In the genomic region with DNA sequence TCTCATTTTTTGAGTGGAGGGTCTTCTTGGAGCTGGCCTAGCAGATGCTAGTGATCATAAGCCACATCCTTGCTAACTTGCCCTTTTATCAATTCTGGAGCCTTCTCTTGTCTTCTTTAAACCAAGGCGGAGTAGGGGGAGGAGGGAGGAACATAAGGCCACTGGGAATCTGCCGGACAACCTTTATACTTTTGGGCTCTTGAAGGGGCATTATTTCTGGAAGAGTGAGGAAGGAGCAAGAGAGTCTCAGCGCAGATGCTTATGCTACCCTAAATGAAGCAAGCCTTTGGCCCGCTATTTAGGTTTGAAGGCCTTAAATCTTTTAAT, we compare ENCODE assay signal across 23 cellular contexts. TPM values are rescaled to one million over a fixed set of nuclear protein-coding genes. Genes with fewer than 3 reads are reported as not detected.
DNase-seq lines count a peak whose midpoint lies in the region; FAIRE-seq lines count a peak whose summit lies in the region.
"Had no signal": no experiment of that assay in that cellular context is flagged by ENCODE, and none has a peak within 500 bp of the region (broad histone marks: within the 10 kb centered on the region; RNA-seq: fewer than 3 reads in every experiment).

No MANE protein-coding gene starts in this region.

- DNase-seq in H7 (peak; percentile 50), SK-N-MC (ENCODE audit: low read depth, low spot score) (no peak), pons (ENCODE audit: low spot score) (peak; percentile 61), retina (no peak), COLO829 (ENCODE audit: low spot score) (no peak), urothelium cell line (ENCODE audit: low spot score) (no peak)
- DNase-seq: activated CD4-positive, CD25-positive, alpha-beta regulatory T cell; activated CD8-positive, alpha-beta memory T cell treated with anti-CD3 and anti-CD28 coated beads, Interleukin-2, amount 50 U/mL, for 48 hours; activated naive CD4-positive, alpha-beta T cell; DND-41; HFFc6; NCI-H2107; pancreas; stimulated activated CD4-positive, alpha-beta T cell treated with anti-CD3 and anti-CD28 coated beads, Interleukin-4, amount 100 ng/mL, for 4 hours; testis had no signal

- FAIRE-seq in urothelium cell line (lab: Jason Lieb, UNC): no peak
- FAIRE-seq: K562, pancreas had no signal

- no peaks in the 10 kb centered on the region for H3K9me3 ChIP-seq in SK-N-MC (ENCODE audit: low read depth, low read length)
- H3K9me3 ChIP-seq: ascending aorta, pancreas, testis had no signal

- peak overlapping the region; percentile 84 for H3K9ac ChIP-seq in SK-N-MC (ENCODE audit: insufficient read length)

- H3K4me3 ChIP-seq in H7 (ENCODE audit: insufficient read depth, low read depth, low read length): peak overlapping the region; percentile 92
- peak overlapping the region; percentile 93 for H3K4me3 ChIP-seq in SK-N-MC
- peak overlapping the region; percentile 77 for H3K4me3 ChIP-seq in iPS-11a (ENCODE audit: low read depth, low read length)
- H3K4me3 ChIP-seq: K562, pancreas had no signal

- H3K27me3 ChIP-seq in H7 (ENCODE audit: control insufficient read depth, insufficient read depth, low read length): no peaks in the 10 kb centered on the region; the same call in 1 of the 2 replicates
- H3K27me3 ChIP-seq: ascending aorta, pancreas, testis had no signal

- H3K36me3 ChIP-seq in H7 (replicated peaks; ENCODE audit: control insufficient read depth, insufficient read depth, low read length): no peaks in the 10 kb centered on the region
- 0 out of 2 replicates have a peak, but pooled peaks cover 3% of the 10 kb centered on the region for H3K36me3 ChIP-seq in SK-N-MC (ENCODE audit: insufficient read depth, low read length)
- H3K36me3 ChIP-seq: ascending aorta, pancreas had no signal

- peak overlapping the region; percentile 17; the same call in 1 of the 2 replicates for H3K27ac ChIP-seq in SK-N-MC
- H3K27ac ChIP-seq: ascending aorta, C4-2B, coronary artery, pancreas, testis had no signal

RNA-seq across cellular contexts. Expression of gene TMEFF1, which starts 2.0 kb away (rescaled TPM):
- 30.6 and 36.9 TPM in 2 replicates for total RNA-seq in H7 (2014; rRNA removed; shearing (Covaris generic))
- total RNA-seq: ascending aorta; esophagus mucosa; skeletal muscle tissue; T-helper 1 cell treated with Interleukin-12 subunit alpha and Interleukin-12 subunit beta and Interleukin-4 antibody, amounts not matched to agents 30 ng/mL and 1 ng/mL, for 36 hours had no signal

RNA-seq across cellular contexts. Expression of gene MSANTD3, which starts 48.0 kb away (rescaled TPM):
- total RNA-seq in H7 (2014; rRNA removed; shearing (Covaris generic)): 36.9 and 44.5 TPM in 2 replicates

Comparison
In these comparisons a context has a peak if more than half of its experiments do, and no peak if none do; other contexts are left out.
1. DNase-seq: peak in H7 (single experiment) and pons (single experiment); none in SK-N-MC (single experiment), retina (single experiment), COLO829 (single experiment) and urothelium cell line (single experiment).
2. Peak in every context shown above with its lines, with median percentiles within 50 percentile points of each other: H3K4me3 ChIP-seq.